Comparison of ENCODE assay signal across 10 cellular contexts in genomic region chr14:20680843-20681347, GRCh38. TPM values are rescaled to one million over a fixed set of nuclear protein-coding genes. Genes with fewer than 3 reads are reported as not detected.
DNase-seq lines count a peak whose midpoint lies in the region; ATAC-seq and TF ChIP-seq lines count a peak whose summit lies in the region.
"Had no signal": no experiment of that assay in that cellular context is flagged by ENCODE, and none has a peak within 500 bp of the region (broad histone marks: within the 10 kb centered on the region; RNA-seq: fewer than 3 reads in every experiment).

No MANE protein-coding gene starts in this region.

- intact Hi-C loops in CD4-positive, alpha-beta T cell (cut with DNase I, micrococcal nuclease): loop anchor here (1.0 to 5.0 kb wide), 5 partner anchors 18 to 406 kb away; partner anchors contain the start of genes OSGEP (in 1 of the 2) and PARP2 (in 1 of the 2)
- intact Hi-C loops in PC-3 (cut with micrococcal nuclease): loop anchor here (1.0 kb wide), 3 partner anchors 9 to 50 kb away; no protein-coding TSS in a partner anchor

- peak overlapping the region; percentile 94 for H3K27ac ChIP-seq in CD4-positive, alpha-beta T cell (ENCODE audit: low read depth, low read length)
- H3K27ac ChIP-seq in PC-3 (ENCODE audit: low read length) (peak overlapping the region; percentile 80), hepatocyte (peak overlapping the region; percentile 99), thoracic aorta (peak overlapping the region; percentile 98 to 100)

- H3K4me2 ChIP-seq in PC-3 (ENCODE audit: low read length) (peak overlapping the region; percentile 94), hepatocyte (peak overlapping the region; percentile 87)

- H3K4me1 Mint-ChIP-seq in CD4-positive, alpha-beta T cell (ENCODE audit: low read depth): peaks cover 5% of the 10 kb centered on the region

- no TSS peak for BruUV-seq in PC-3 (replicated peaks; lab: Mats Ljungman, UMichigan)

- peak; percentile 28 for ATAC-seq in CD4-positive, alpha-beta T cell (ENCODE audit: poor library complexity)
- ATAC-seq in PC-3 (peak; percentile 6; the same call in 1 of the 2 replicates), thoracic aorta (ENCODE audit: insufficient number of reproducible peaks, low FRiP score, low read depth) (no peak)

- CTCF ChIA-PET in CD4-positive, alpha-beta T cell (lab: Charles Lee): interaction anchor here (0.9 to 4.1 kb wide), 8 partner anchors 10 to 375 kb away, joined by 3 to 27 read pairs (median 4); partner anchors contain the start of gene TTC5
- CTCF ChIA-PET in PC-3 (lab: Charles Lee): interaction anchor here (0.6 to 2.4 kb wide), 2 partner anchors 10 to 18 kb away, joined by 10 to 12 read pairs; no protein-coding TSS in a partner anchor

- peak overlapping the region; percentile 35 for H3K9ac ChIP-seq in PC-3 (ENCODE audit: low read length)

- WGBS in hepatocyte (ENCODE audit: low lambda C conversion rate, missing lambda C conversion rate): 19% methylated on average over 7 of the region's 7 CpGs

- no peak overlapping the region for H3K27ac Mint-ChIP-seq in CD4-positive, alpha-beta T cell

- POLR2A ChIA-PET in CD4-positive, alpha-beta T cell (lab: Charles Lee): interaction anchor here (0.6 to 5.1 kb wide), 24 partner anchors 10 to 353 kb away, joined by 3 to 85 read pairs (median 8); partner anchors contain the start of genes APEX1, CCNB1IP1, OSGEP and PARP2
- POLR2A ChIA-PET in PC-3 (lab: Charles Lee; ENCODE audit: unreplicated experiment): no interaction called here

- H3K4me3 ChIP-seq in PC-3 (ENCODE audit: low read length) (peak overlapping the region; percentile 85), hepatocyte (peak overlapping the region; percentile 21), thoracic aorta (peak overlapping the region; percentile 86)

- peaks cover 4% of the 10 kb centered on the region for H3K36me3 Mint-ChIP-seq in CD4-positive, alpha-beta T cell (ENCODE audit: low read depth)

- H3K4me3 Mint-ChIP-seq in CD4-positive, alpha-beta T cell: no peak overlapping the region
- H3K4me3 Mint-ChIP-seq: neural crest cell had no signal

- DNase-seq in CD4-positive, alpha-beta T cell: peak in 4 of 10 experiments; percentile 28 to 53 (median 37)
- peak; percentile 63 for DNase-seq in GM20000 (ENCODE audit: low spot score)
- peak; percentile 80 for DNase-seq in PC-3
- no peak for DNase-seq in hepatocyte (ENCODE audit: low spot score)
- DNase-seq in thoracic aorta (ENCODE audit: low spot score): peak; percentile 20
- no peak for DNase-seq in NCI-H774 (lab: John Stamatoyannopoulos, UW)
- no peak for DNase-seq in putamen (ENCODE audit: low spot score)
- DNase-seq in NCI-H526 (lab: John Stamatoyannopoulos, UW): no peak

- TF ChIP-seq CTCF in CD4-positive, alpha-beta T cell (IDR thresholded peaks at IDR 0.05): no peak
- TF ChIP-seq CTCF in GM20000 (IDR thresholded peaks at IDR 0.05; ENCODE audit: extremely low read depth, missing control alignments): no peak
- TF ChIP-seq CTCF in PC-3 (conservative IDR thresholded peaks at IDR 0.05; ENCODE audit: low read depth, low read length): no peak
- TF ChIP-seq CTCF in hepatocyte (IDR thresholded peaks at IDR 0.05; ENCODE audit: poor library complexity): no peak
- no peak for TF ChIP-seq CTCF in thoracic aorta (IDR thresholded peaks at IDR 0.05)

- no peaks in the 10 kb centered on the region for H3K36me3 ChIP-seq in PC-3 (ENCODE audit: low read depth, low read length)
- H3K36me3 ChIP-seq in hepatocyte (replicated peaks; ENCODE audit: insufficient read depth, low read depth): no peaks in the 10 kb centered on the region
- H3K36me3 ChIP-seq in thoracic aorta: no peaks in the 10 kb centered on the region

- H3K9me3 Mint-ChIP-seq in CD4-positive, alpha-beta T cell: no peaks in the 10 kb centered on the region
- H3K9me3 Mint-ChIP-seq: neural crest cell had no signal

- peaks cover 7% of the 10 kb centered on the region for H3K27me3 Mint-ChIP-seq in CD4-positive, alpha-beta T cell

- no peaks in the 10 kb centered on the region for H3K79me2 ChIP-seq in PC-3 (ENCODE audit: low read length)
- H3K79me2 ChIP-seq in hepatocyte: no peaks in the 10 kb centered on the region

- H3K27me3 ChIP-seq in CD4-positive, alpha-beta T cell (ENCODE audit: control insufficient read depth, insufficient read depth, low read length): no peaks in the 10 kb centered on the region
- H3K27me3 ChIP-seq in PC-3 (ENCODE audit: low read length) (no peaks in the 10 kb centered on the region), hepatocyte (peaks cover 4% of the 10 kb centered on the region), thoracic aorta (replicated peaks; ENCODE audit: insufficient read depth) (no peaks in the 10 kb centered on the region)

- H3K9me3 ChIP-seq in CD4-positive, alpha-beta T cell (ENCODE audit: control insufficient read depth, low read length): no peaks in the 10 kb centered on the region
- H3K9me3 ChIP-seq in PC-3 (ENCODE audit: low read length) (no peaks in the 10 kb centered on the region), hepatocyte (ENCODE audit: low read depth) (no peaks in the 10 kb centered on the region), thoracic aorta (no peaks in the 10 kb centered on the region)

- H3F3A ChIP-seq in PC-3 (ENCODE audit: low read length, unreplicated experiment): no peaks in the 10 kb centered on the region

- H3K4me1 ChIP-seq in PC-3 (ENCODE audit: insufficient read depth, low read length) (peaks cover 25% of the 10 kb centered on the region), hepatocyte (ENCODE audit: insufficient read depth) (peaks cover 10% of the 10 kb centered on the region), thoracic aorta (ENCODE audit: control insufficient read depth in 1 of 2, low read depth in 2 of 2) (peaks cover 11 to 21% of the 10 kb centered on the region in 2 donors)

- H4K20me1 ChIP-seq in PC-3 (ENCODE audit: low read length) (no peaks in the 10 kb centered on the region), hepatocyte (ENCODE audit: insufficient read depth, poor library complexity, severe bottlenecking) (no peaks in the 10 kb centered on the region)

- H2AFZ ChIP-seq in PC-3 (ENCODE audit: low read length): peak overlapping the region; percentile 82
- H2AFZ ChIP-seq in hepatocyte: peak overlapping the region; percentile 58

- H3K9me2 ChIP-seq in PC-3 (replicated peaks; ENCODE audit: low read length): no peaks in the 10 kb centered on the region
- no peaks in the 10 kb centered on the region for H3K9me2 ChIP-seq in hepatocyte (replicated peaks; ENCODE audit: insufficient read depth)

RNA-seq across cellular contexts. Expression of gene RNASE4, which starts 3.5 kb away (rescaled TPM):
- total RNA-seq in CD4-positive, alpha-beta T cell: under 1 TPM; 0.11 to 0.38 TPM
- 5.9 and 8.5 TPM in 2 replicates for total RNA-seq in PC-3 (2014; rRNA removed)
- 76.8 and 96.2 TPM in 2 replicates for total RNA-seq in hepatocyte
- polyA plus RNA-seq in hepatocyte: 31.1 and 44.5 TPM in 2 replicates
- total RNA-seq in thoracic aorta: 10 to 100 TPM; 45.6 to 66.4 TPM

RNA-seq across cellular contexts. Expression of gene ANG, which starts 7.7 kb away (rescaled TPM):
- under 1 TPM; 0.27 to 0.92 TPM for total RNA-seq in CD4-positive, alpha-beta T cell
- 4.8 and 6.6 TPM in 2 replicates for total RNA-seq in PC-3 (2014; rRNA removed)
- 72.6 and 79.1 TPM in 2 replicates for total RNA-seq in hepatocyte
- 67.4 and 103 TPM in 2 replicates for polyA plus RNA-seq in hepatocyte
- total RNA-seq in thoracic aorta: 10 to 100 TPM; 13.5 to 15.7 TPM

RNA-seq across cellular contexts. Expression of gene OR6S1, which starts 39.4 kb away (rescaled TPM):
- not detected for total RNA-seq in CD4-positive, alpha-beta T cell
- total RNA-seq in PC-3 (2014; rRNA removed) (not detected in 2 replicates), hepatocyte (not detected in 2 replicates), thoracic aorta (not detected)
- not detected in 2 replicates for polyA plus RNA-seq in hepatocyte
- total RNA-seq: LHCN-M2, neural crest cell had no signal

Comparison
In these comparisons a context has a peak if more than half of its experiments do, and no peak if none do; other contexts are left out.
1. DNase-seq: peak in GM20000 (single experiment), PC-3 (single experiment) and thoracic aorta (single experiment); none in hepatocyte (single experiment), NCI-H774 (single experiment), putamen (single experiment) and NCI-H526 (0 of 2).
2. H3K4me3 ChIP-seq: peak in every context shown above with its lines; median percentile 86 in thoracic aorta; 85 in PC-3; 21 in hepatocyte.
3. Peak in every context shown above with its lines, with median percentiles within 50 percentile points of each other: H3K27ac ChIP-seq.